Comparison of ENCODE assay signal across 11 cellular contexts in the genomic region with DNA sequence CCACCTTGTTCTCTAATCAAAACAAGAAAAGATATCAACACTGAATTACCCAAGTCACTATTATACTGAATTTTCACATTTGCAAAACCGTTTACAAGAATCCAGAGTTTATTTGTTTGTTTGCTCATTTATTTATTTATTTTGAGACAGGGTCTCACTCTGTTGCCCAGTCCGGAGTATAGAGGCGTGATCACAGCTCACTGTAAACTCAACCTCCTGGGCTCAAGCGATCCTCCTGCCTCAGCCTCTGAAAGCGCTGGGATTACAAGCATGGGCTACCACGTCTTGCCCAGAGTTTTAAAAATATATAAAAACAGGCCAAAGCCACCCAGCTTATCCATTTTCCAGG. TPM values are rescaled to one million over a fixed set of nuclear protein-coding genes. Genes with fewer than 3 reads are reported as not detected.
DNase-seq lines count a peak whose midpoint lies in the region; ATAC-seq and TF ChIP-seq lines count a peak whose summit lies in the region.
"Had no signal": no experiment of that assay in that cellular context is flagged by ENCODE, and none has a peak within 500 bp of the region (broad histone marks: within the 10 kb centered on the region; RNA-seq: fewer than 3 reads in every experiment).

No MANE protein-coding gene starts in this region.

- peak overlapping the region; percentile 82 for H3K27ac Mint-ChIP-seq in activated CD4-positive, alpha-beta T cell treated with anti-CD3 and anti-CD28 coated beads, Interleukin-2, amount 10 ng/mL, durations not matched to agents 24 days and 14 days
- H3K27ac Mint-ChIP-seq in naive B cell, result peak overlapping the region; percentile 7 to 90 (median 62)

- ATAC-seq in naive B cell (ENCODE audit: low read depth in 2 of 2) (no peak), GM18498 (IDR thresholded peaks at IDR 0.05; ENCODE audit: unreplicated experiment) (no peak), GM19397 (IDR thresholded peaks at IDR 0.05; ENCODE audit: unreplicated experiment) (no peak)
- ATAC-seq: Panc1 had no signal

- H3K4me3 Mint-ChIP-seq in activated CD4-positive, alpha-beta T cell treated with anti-CD3 and anti-CD28 coated beads, Interleukin-2, amount 10 ng/mL, durations not matched to agents 24 days and 14 days, result peak overlapping the region; percentile 24
- H3K4me3 Mint-ChIP-seq in naive B cell, result peak overlapping the region in 2 of 8 donors; percentile 45 to 64

- TF ChIP-seq POLR2A in breast epithelium (IDR thresholded peaks at IDR 0.05) (no peak), tibial nerve (IDR thresholded peaks at IDR 0.05) (no peak)

- H3K27me3 Mint-ChIP-seq in activated CD4-positive, alpha-beta T cell treated with anti-CD3 and anti-CD28 coated beads, Interleukin-2, amount 10 ng/mL, durations not matched to agents 24 days and 14 days, result no peaks in the 10 kb centered on the region
- H3K27me3 Mint-ChIP-seq in naive B cell, result no peaks in the 10 kb centered on the region

- no peaks in the 10 kb centered on the region for H3K9me3 ChIP-seq in breast epithelium
- H3K9me3 ChIP-seq in tibial nerve, result no peaks in the 10 kb centered on the region

- H3K4me1 ChIP-seq in breast epithelium (peaks cover 0 to 23% of the 10 kb centered on the region in 2 donors), tibial nerve (peaks cover 0 to 98% (median 80%) of the 10 kb centered on the region in 4 donors)

- WGBS in tibial nerve, 2 donors, result 79 to 80% methylated on average over 6 of the region's 6 CpGs

- no peaks in the 10 kb centered on the region for H3K36me3 ChIP-seq in breast epithelium
- H3K36me3 ChIP-seq in tibial nerve, result no peaks in the 10 kb centered on the region

- H3K27ac ChIP-seq in breast epithelium, result peak overlapping the region; percentile 83 to 86
- H3K27ac ChIP-seq in tibial nerve, result peak overlapping the region in 3 of 4 donors; percentile 75 to 99 (median 92)

- H3K4me3 ChIP-seq in breast epithelium (no peak overlapping the region), tibial nerve (no peak overlapping the region)

- H3K36me3 Mint-ChIP-seq in activated CD4-positive, alpha-beta T cell treated with anti-CD3 and anti-CD28 coated beads, Interleukin-2, amount 10 ng/mL, durations not matched to agents 24 days and 14 days (ENCODE audit: low read depth), result peaks cover 18% of the 10 kb centered on the region
- peaks cover 0 to 12% of the 10 kb centered on the region in 2 donors for H3K36me3 Mint-ChIP-seq in naive B cell

- no peak for TF ChIP-seq EP300 in tibial nerve (IDR thresholded peaks at IDR 0.05)

- no peak for TF ChIP-seq CTCF in breast epithelium (IDR thresholded peaks at IDR 0.05)
- TF ChIP-seq CTCF in tibial nerve (IDR thresholded peaks at IDR 0.05), result no peak

- DNase-seq in activated CD4-positive, alpha-beta T cell treated with anti-CD3 and anti-CD28 coated beads, Interleukin-2, amount 10 ng/mL, durations not matched to agents 24 days and 14 days, result no peak
- no peak for DNase-seq in activated CD4-positive, alpha-beta T cell treated with anti-CD3 and anti-CD28 coated beads, Interleukin-2, amount 50 U/mL, for 1 hour
- DNase-seq in breast epithelium (ENCODE audit: low spot score in 2 of 2), result no peak
- DNase-seq in naive B cell, result no peak
- DNase-seq in tibial nerve (ENCODE audit: low spot score in 2 of 2), result no peak
- DNase-seq in NOMO-1 treated with dmso at 0.1 percent for 144 hours (lab: John Stamatoyannopoulos, UW; ENCODE audit: unreplicated experiment), result no peak
- DNase-seq: cerebellar nuclear complex; stimulated activated CD8-positive, alpha-beta memory T cell treated with anti-CD3 and anti-CD28 coated beads, Interleukin-4, amount 100 ng/mL, for 48 hours had no signal

- H3K4me1 Mint-ChIP-seq in activated CD4-positive, alpha-beta T cell treated with anti-CD3 and anti-CD28 coated beads, Interleukin-2, amount 10 ng/mL, durations not matched to agents 24 days and 14 days, result peaks cover 31% of the 10 kb centered on the region
- peaks cover 35 to 52% (median 46%) of the 10 kb centered on the region in 3 donors for H3K4me1 Mint-ChIP-seq in naive B cell

- H3K27me3 ChIP-seq in breast epithelium (no peaks in the 10 kb centered on the region), tibial nerve (no peaks in the 10 kb centered on the region)

- intact Hi-C loops in activated CD4-positive, alpha-beta T cell treated with anti-CD3 and anti-CD28 coated beads, Interleukin-2, amount 10 ng/mL, durations not matched to agents 24 days and 14 days (cut with micrococcal nuclease), result loop anchor here (1.0 to 2.0 kb wide), 2 partner anchors 9 to 59 kb away; a partner anchor contains a TSS
- intact Hi-C loops in breast epithelium (cut with DNase I; ENCODE audit: low total_unique reads), result no loop called here

- H3K9me3 Mint-ChIP-seq in activated CD4-positive, alpha-beta T cell treated with anti-CD3 and anti-CD28 coated beads, Interleukin-2, amount 10 ng/mL, durations not matched to agents 24 days and 14 days, result no peaks in the 10 kb centered on the region
- no peaks in the 10 kb centered on the region for H3K9me3 Mint-ChIP-seq in naive B cell

RNA-seq across cellular contexts. Expression of a gene that starts 8.5 kb away (rescaled TPM):
- 44.8 and 45.6 TPM in 2 replicates for total RNA-seq in activated CD4-positive, alpha-beta T cell treated with anti-CD3 and anti-CD28 coated beads, Interleukin-2, amount 10 ng/mL, durations not matched to agents 24 days and 14 days
- total RNA-seq in breast epithelium, result 10 to 100 TPM; 23.0 to 46.5 (median 40.5) TPM
- 10 to 100 TPM in 5 of 6 donors, 1 to 10 TPM in 1; 8.0 to 26.6 (median 19.5) TPM for polyA plus RNA-seq in naive B cell (ENCODE audit: low read depth in 6 of 6)
- 10 to 100 TPM; 43.5 to 73.0 (median 51.2) TPM for total RNA-seq in tibial nerve
